8 cellular contexts compared by ENCODE assay signal in the genomic region with DNA sequence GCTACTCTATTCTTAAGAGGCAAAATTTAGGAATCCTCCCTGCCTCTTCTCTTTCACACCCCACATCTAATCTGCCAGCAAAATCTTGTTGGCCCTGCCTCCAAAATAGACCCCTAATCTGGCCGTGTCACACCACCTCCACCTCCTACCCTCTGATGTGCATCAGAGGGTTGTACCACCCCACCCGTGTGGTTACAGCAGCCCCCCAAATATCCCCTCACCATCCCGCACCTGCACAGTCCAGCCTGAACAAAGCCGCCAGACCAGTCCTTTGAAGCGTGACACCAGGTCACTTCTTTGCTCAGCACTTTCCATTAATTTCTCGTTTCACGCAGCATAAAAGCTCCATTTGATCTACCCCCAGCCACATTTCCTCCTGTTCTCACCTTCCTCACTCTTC. TPM values are rescaled to one million over a fixed set of nuclear protein-coding genes. Genes with fewer than 3 reads are reported as not detected.
DNase-seq lines count a peak whose midpoint lies in the region; ATAC-seq and TF ChIP-seq lines count a peak whose summit lies in the region.

No MANE protein-coding gene starts in this region.

- CTCF ChIA-PET in activated B cell treated with CpG ODN at 0.5 μM for 24 hours (lab: Charles Lee): interaction anchor here (0.6 kb wide), 1 partner anchor 26 kb away, joined by 3 read pairs; no protein-coding TSS in a partner anchor

- H3K27me3 ChIP-seq in HUES6 (ENCODE audit: control insufficient read depth, insufficient read depth, low read length) (peaks cover 12% of the 10 kb centered on the region; the same call in 1 of the 2 replicates), iPS-15b (ENCODE audit: control insufficient read depth, insufficient read depth, low read length) (peaks cover 18% of the 10 kb centered on the region), upper lobe of right lung (no peaks in the 10 kb centered on the region)

- DNase-seq in activated B cell treated with CpG ODN at 0.5 μM for 24 hours (no peak), NCI-H226 (no peak), upper lobe of right lung (no peak)
- no peak for DNase-seq in activated CD4-positive, alpha-beta T cell treated with anti-CD3 and anti-CD28 coated beads, Interleukin-2, amount 50 U/mL, for 48 hours

- H3K4me1 ChIP-seq in HUES6 (ENCODE audit: control insufficient read depth, insufficient read depth, low read length) (peaks cover 28% of the 10 kb centered on the region), iPS-15b (ENCODE audit: control insufficient read depth, insufficient read depth, low read length) (peaks cover 10% of the 10 kb centered on the region), upper lobe of right lung (peaks cover 17% of the 10 kb centered on the region)

- ATAC-seq in activated B cell treated with CpG ODN at 0.5 μM for 24 hours (ENCODE audit: low read depth): no peak
- ATAC-seq in HG03039 (IDR thresholded peaks at IDR 0.05; ENCODE audit: unreplicated experiment): no peak
- no peak for ATAC-seq in upper lobe of right lung

- H3K9me3 ChIP-seq in HUES6 (ENCODE audit: control insufficient read depth, insufficient read depth, low read depth, low read length) (no peaks in the 10 kb centered on the region), iPS-15b (ENCODE audit: control insufficient read depth, insufficient read depth, low read length) (no peaks in the 10 kb centered on the region), upper lobe of right lung (no peaks in the 10 kb centered on the region)

- peaks cover 1% of the 10 kb centered on the region for H3K36me3 Mint-ChIP-seq in activated B cell treated with CpG ODN at 0.5 μM for 24 hours (ENCODE audit: low read depth)

- POLR2A ChIA-PET in activated B cell treated with CpG ODN at 0.5 μM for 24 hours (lab: Charles Lee): interaction anchor here (0.8 to 1.5 kb wide), 4 partner anchors 12 to 298 kb away, joined by 3 to 4 read pairs (median 3); no protein-coding TSS in a partner anchor

- no peak overlapping the region for H3K27ac ChIP-seq in HUES6 (ENCODE audit: low read depth, low read length)
- peak overlapping the region in 11 of 21 experiments; percentile 20 to 85 (median 77) for H3K27ac ChIP-seq in skin epidermis
- H3K27ac ChIP-seq in upper lobe of right lung: no peak overlapping the region

- intact Hi-C loops in activated B cell treated with CpG ODN at 0.5 μM for 24 hours (cut with micrococcal nuclease) (loop anchor here (5.0 kb wide), 2 partner anchors 578 to 643 kb away; partner anchors contain the start of gene SMC3), upper lobe of right lung (cut with DNase I) (no loop called here)

- no peaks in the 10 kb centered on the region for H3K9me3 Mint-ChIP-seq in activated B cell treated with CpG ODN at 0.5 μM for 24 hours

- H3K36me3 ChIP-seq in HUES6 (ENCODE audit: control insufficient read depth, insufficient read depth, low read length): no peaks in the 10 kb centered on the region
- H3K36me3 ChIP-seq in iPS-15b (ENCODE audit: control insufficient read depth, insufficient read depth, low read length): no peaks in the 10 kb centered on the region
- H3K36me3 ChIP-seq in upper lobe of right lung: no peaks in the 10 kb centered on the region

- peak overlapping the region; percentile 79; the same call in 1 of the 2 replicates for H3K4me3 ChIP-seq in HUES6 (ENCODE audit: low read depth, low read length)
- H3K4me3 ChIP-seq in iPS-15b (ENCODE audit: low read depth, low read length): peak overlapping the region; percentile 33
- H3K4me3 ChIP-seq in skin epidermis: peak overlapping the region in 3 of 7 experiments; percentile 69 to 100 (median 93)
- no peak overlapping the region for H3K4me3 ChIP-seq in upper lobe of right lung

- H3K27ac Mint-ChIP-seq in activated B cell treated with CpG ODN at 0.5 μM for 24 hours: peak overlapping the region; percentile 74

- TF ChIP-seq CTCF in activated B cell treated with CpG ODN at 0.5 μM for 24 hours (IDR thresholded peaks at IDR 0.05): no peak
- no peak for TF ChIP-seq CTCF in upper lobe of right lung (IDR thresholded peaks at IDR 0.05)

- peaks cover 2% of the 10 kb centered on the region for H3K27me3 Mint-ChIP-seq in activated B cell treated with CpG ODN at 0.5 μM for 24 hours

- peaks cover 36% of the 10 kb centered on the region for H3K4me1 Mint-ChIP-seq in activated B cell treated with CpG ODN at 0.5 μM for 24 hours

- H3K9ac ChIP-seq in HUES6 (ENCODE audit: low read length) (no peak overlapping the region), iPS-15b (ENCODE audit: low read depth, low read length) (no peak overlapping the region)

- peak overlapping the region; percentile 70 for H3K4me3 Mint-ChIP-seq in activated B cell treated with CpG ODN at 0.5 μM for 24 hours

RNA-seq across cellular contexts. Expression of gene XPNPEP1, which starts 0.8 kb away (rescaled TPM):
- total RNA-seq in activated B cell treated with CpG ODN at 0.5 μM for 24 hours: 53.5 and 70.6 TPM in 2 replicates
- 45.2 TPM for total RNA-seq in upper lobe of right lung

Comparison
In these comparisons a context has a peak if more than half of its experiments do, and no peak if none do; other contexts are left out.
1. H3K27ac ChIP-seq: peak in skin epidermis (11 of 21); none in HUES6 (single experiment) and upper lobe of right lung (single experiment).